8 cellular contexts compared by ENCODE assay signal in the genomic region with DNA sequence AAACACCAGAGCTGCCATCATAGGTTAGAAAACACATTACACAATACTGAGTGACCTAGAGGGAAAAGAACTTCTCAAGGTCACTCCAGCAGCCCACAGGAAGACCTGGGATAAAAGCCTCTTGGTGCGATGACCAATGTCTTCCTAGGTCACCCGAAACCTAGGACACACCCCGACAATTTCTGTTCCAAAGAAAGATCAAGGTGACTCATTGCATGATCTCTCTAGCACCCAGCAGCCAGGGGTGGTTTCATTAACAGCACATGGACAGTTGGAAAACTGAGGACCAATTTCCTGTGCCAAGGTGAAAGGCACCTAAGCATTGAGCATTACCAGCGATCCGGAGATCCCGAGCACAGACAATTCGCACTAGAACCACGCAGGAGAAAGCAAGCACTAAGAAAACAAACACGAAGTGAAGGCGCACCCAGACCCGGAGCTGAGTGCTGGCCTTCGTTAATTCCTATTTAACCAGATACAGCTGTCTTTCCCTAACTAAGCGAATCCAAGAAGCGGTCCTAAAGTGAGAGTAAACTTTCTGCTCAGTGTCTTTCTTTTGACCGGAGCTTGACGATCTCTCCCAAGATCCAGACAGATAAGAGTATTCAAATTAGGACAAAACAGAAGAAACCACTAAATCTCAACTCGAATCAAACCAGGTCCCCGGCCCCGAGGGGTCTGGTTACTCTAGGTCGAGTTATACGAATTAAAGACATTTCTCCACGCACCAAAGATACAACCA. TPM values are rescaled to one million over a fixed set of nuclear protein-coding genes. Genes with fewer than 3 reads are reported as not detected.
DNase-seq lines count a peak whose midpoint lies in the region; ATAC-seq, FAIRE-seq and TF ChIP-seq lines count a peak whose summit lies in the region.

No MANE protein-coding gene starts in this region.

- peak overlapping the region in 1 of 2 donors; percentile 24 for H3K9ac ChIP-seq in kidney (ENCODE audit: low read length in 2 of 2)

- H3K27ac Mint-ChIP-seq in stimulated activated naive CD8-positive, alpha-beta T cell treated with anti-CD3 and anti-CD28 coated beads, Interleukin-15, amount 100 ng/mL, for 72 hours, result no peak overlapping the region

- ATAC-seq in HG03354 (IDR thresholded peaks at IDR 0.05; ENCODE audit: poor library complexity, severe bottlenecking, unreplicated experiment), result peak; percentile 15
- peak; percentile 8 for ATAC-seq in stimulated activated naive CD8-positive, alpha-beta T cell treated with anti-CD3 and anti-CD28 coated beads, Interleukin-15, amount 100 ng/mL, for 72 hours

- H3K4me3 ChIP-seq in astrocyte of the spinal cord (ENCODE audit: low read depth, low read length), result peak overlapping the region; percentile 45
- H3K4me3 ChIP-seq in kidney (ENCODE audit: low read length in 2 of 2), result peak overlapping the region; percentile 16 to 63

- FAIRE-seq in kidney (lab: Jason Lieb, UNC), result no peak

- H3K36me3 ChIP-seq in kidney (ENCODE audit: control insufficient read depth in 1 of 2, insufficient read depth in 2 of 2, low read length in 2 of 2), result no peaks in the 10 kb centered on the region

- no peaks in the 10 kb centered on the region for H3K9me3 Mint-ChIP-seq in stimulated activated naive CD8-positive, alpha-beta T cell treated with anti-CD3 and anti-CD28 coated beads, Interleukin-15, amount 100 ng/mL, for 72 hours

- H3K4me3 Mint-ChIP-seq in stimulated activated naive CD8-positive, alpha-beta T cell treated with anti-CD3 and anti-CD28 coated beads, Interleukin-15, amount 100 ng/mL, for 72 hours, result peak overlapping the region; percentile 84 to 90

- in situ Hi-C loops in astrocyte of the spinal cord (cut with HindIII; ENCODE audit: low sequenced_read_pairs), result no loop called here

- no peak for TF ChIP-seq CTCF in astrocyte of the spinal cord (IDR thresholded peaks at IDR 0.05; ENCODE audit: low read depth, low read length)
- TF ChIP-seq CTCF in kidney (IDR thresholded peaks at IDR 0.05; ENCODE audit: borderline replicate concordance, extremely low read depth, insufficient read depth), result no peak

- H3K4me1 Mint-ChIP-seq in stimulated activated naive CD8-positive, alpha-beta T cell treated with anti-CD3 and anti-CD28 coated beads, Interleukin-15, amount 100 ng/mL, for 72 hours, result peaks cover 24% of the 10 kb centered on the region

- H3K27ac ChIP-seq in kidney (ENCODE audit: low read depth in 2 of 2, low read length in 2 of 2), result peak overlapping the region; percentile 0 to 8

- intact Hi-C loops in kidney (cut with DNase I), result no loop called here

- H3K4me1 ChIP-seq in kidney (ENCODE audit: control insufficient read depth in 1 of 2, insufficient read depth in 1 of 2, low read depth in 1 of 2, low read length in 2 of 2), result peaks cover 5 to 7% of the 10 kb centered on the region in 2 donors

- DNase-seq in DMS 273 treated with DMSO at 0.1 percent for 48 hours (lab: John Stamatoyannopoulos, UW) (peak; percentile 6), astrocyte of the spinal cord (ENCODE audit: low read depth, low spot score) (peak; percentile 22), kidney (no peak), NCI-H1092 treated with DMSO at 0.1 percent for 48 hours (lab: John Stamatoyannopoulos, UW) (no peak), KG1 (lab: John Stamatoyannopoulos, UW) (no peak), NCI-H2196 treated with DMSO at 0.1 percent for 48 hours (lab: John Stamatoyannopoulos, UW; ENCODE audit: unreplicated experiment) (no peak)
- no peak for DNase-seq in stimulated activated naive CD8-positive, alpha-beta T cell treated with anti-CD3 and anti-CD28 coated beads, Interleukin-15, amount 100 ng/mL, for 72 hours

- peaks cover 51% of the 10 kb centered on the region for H3K27me3 Mint-ChIP-seq in stimulated activated naive CD8-positive, alpha-beta T cell treated with anti-CD3 and anti-CD28 coated beads, Interleukin-15, amount 100 ng/mL, for 72 hours

- H3K9me3 ChIP-seq in kidney (ENCODE audit: control insufficient read depth in 1 of 2, low read length in 2 of 2), result no peaks in the 10 kb centered on the region

RNA-seq across cellular contexts. Expression of a gene that starts 1.4 kb away (rescaled TPM):
- 2.2 TPM for total RNA-seq in kidney
- polyA plus RNA-seq in kidney (ENCODE audit: insufficient read depth, low read depth, low replicate concordance), result 1.3 TPM

Comparison
In these comparisons a context has a peak if more than half of its experiments do, and no peak if none do; other contexts are left out.
1. DNase-seq: peak in DMS 273 treated with DMSO at 0.1 percent for 48 hours (single experiment) and astrocyte of the spinal cord (single experiment); none in kidney (single experiment), stimulated activated naive CD8-positive, alpha-beta T cell treated with anti-CD3 and anti-CD28 coated beads, Interleukin-15, amount 100 ng/mL, for 72 hours (0 of 2), NCI-H1092 treated with DMSO at 0.1 percent for 48 hours (single experiment), KG1 (single experiment) and NCI-H2196 treated with DMSO at 0.1 percent for 48 hours (single experiment).